Comparison of ENCODE assay signal across 7 cellular contexts in the genomic region with DNA sequence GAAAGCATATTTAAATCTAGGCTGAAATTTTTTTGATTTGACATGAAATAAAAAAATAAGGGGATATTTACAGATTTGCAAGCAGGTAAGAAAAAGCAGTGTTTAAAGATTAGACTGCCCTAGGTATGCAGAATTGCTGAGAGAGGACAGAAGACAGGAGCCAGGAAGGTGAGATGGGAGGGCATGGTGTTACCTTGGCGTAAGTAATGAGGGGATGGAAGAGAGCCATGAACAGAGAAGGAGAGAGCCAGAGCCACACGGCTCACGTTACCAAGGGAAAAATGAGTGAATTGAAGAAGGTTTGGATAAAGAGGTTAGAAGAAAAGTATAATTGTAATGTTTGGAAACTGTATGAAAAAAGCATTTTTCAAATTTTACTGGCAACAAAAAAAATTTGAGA.
"Had no signal": no experiment of that assay in that cellular context is flagged by ENCODE, and none has a peak within 500 bp of the region (broad histone marks: within the 10 kb centered on the region; RNA-seq: fewer than 3 reads in every experiment).

No MANE protein-coding gene starts in this region.

- H3K27ac ChIP-seq: HL-60 had no signal

- H3K4me3 ChIP-seq: GM23338, K562 had no signal

- DNase-seq: H9, HCEC 1CT, IMR-90, KG1 had no signal
